ENCODE assay signal across 8 cellular contexts in the genomic region with DNA sequence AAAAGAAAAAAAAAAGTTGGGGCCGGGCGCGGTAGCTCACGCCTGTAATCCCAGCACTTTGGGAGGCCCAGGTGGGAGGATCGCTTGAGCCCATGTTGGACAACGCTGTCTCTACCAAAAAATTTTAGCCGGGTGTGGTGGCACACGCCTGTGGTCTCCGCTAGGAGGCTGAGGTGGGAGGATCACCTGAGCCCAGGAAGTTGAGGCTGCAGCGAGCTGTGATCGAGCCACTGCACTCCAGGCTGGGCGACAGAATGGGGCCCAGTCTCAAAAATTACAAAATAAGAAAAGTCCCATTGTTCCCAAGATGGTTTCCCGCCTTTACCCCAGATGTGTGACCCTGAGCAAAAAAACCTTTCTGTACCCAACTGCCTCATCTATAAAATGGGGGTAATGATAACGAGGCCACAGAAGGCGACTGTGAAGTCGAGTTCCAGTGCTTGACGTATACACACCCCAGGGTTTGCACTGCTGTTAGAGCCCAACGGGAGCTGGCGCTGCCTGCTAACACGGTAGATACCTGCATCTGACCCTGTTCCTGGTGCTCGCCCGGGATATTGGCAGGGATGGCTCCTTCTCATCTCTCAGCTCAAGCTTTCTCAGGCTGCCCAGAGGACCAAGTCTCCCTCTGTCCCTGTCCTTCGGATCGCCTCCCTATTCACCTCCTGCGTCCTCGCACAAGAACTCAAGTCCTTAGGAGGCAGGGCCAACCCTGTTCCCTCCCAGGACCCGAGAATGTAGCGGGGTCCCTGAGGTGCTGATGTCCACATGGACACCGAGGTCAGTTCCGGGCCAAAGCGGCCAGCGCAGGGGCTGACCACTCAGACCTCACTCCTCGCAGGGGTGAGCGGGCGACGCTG. TPM values are rescaled to one million over a fixed set of nuclear protein-coding genes. Genes with fewer than 3 reads are reported as not detected.
DNase-seq lines count a peak whose midpoint lies in the region; ATAC-seq and TF ChIP-seq lines count a peak whose summit lies in the region.

No MANE protein-coding gene starts in this region.

- H3K36me3 Mint-ChIP-seq in endodermal cell (ENCODE audit: low read depth) = peaks cover 28% of the 10 kb centered on the region
- H3K36me3 Mint-ChIP-seq in neural crest cell (ENCODE audit: low read depth) = peaks cover 2% of the 10 kb centered on the region

- no peak for DNase-seq in cardiac muscle cell (ENCODE audit: low read depth in 1 of 2, low spot score in 1 of 2)
- no peak for DNase-seq in Right ventricle myocardium inferior (ENCODE audit: missing footprints)
- peak; percentile 45 for DNase-seq in RPMI8226
- peak; percentile 66 for DNase-seq in endodermal cell
- no peak for DNase-seq in neural crest cell (ENCODE audit: low read depth, low spot score)
- DNase-seq in SW480 (ENCODE audit: low spot score) = no peak
- no peak for DNase-seq in ureter (ENCODE audit: low spot score)

- H3K27me3 ChIP-seq in cardiac muscle cell = no peaks in the 10 kb centered on the region
- H3K27me3 ChIP-seq in endodermal cell (ENCODE audit: control insufficient read depth, insufficient read depth, low read length, poor library complexity, severe bottlenecking) = no peaks in the 10 kb centered on the region

- intact Hi-C loops in Right ventricle myocardium inferior (cut with DNase I) = loop anchor here (5.0 kb wide), 1 partner anchor 34 kb away; the partner anchor contains the start of genes POLR2L and TSPAN4

- H3K27ac ChIP-seq in cardiac muscle cell (peak overlapping the region; percentile 98), endodermal cell (ENCODE audit: low read depth, low read length) (peak overlapping the region; percentile 98)

- peak overlapping the region; percentile 94 for H3K9ac ChIP-seq in endodermal cell (ENCODE audit: extremely low read depth, low read length, poor library complexity, severe bottlenecking)

- no peak for ATAC-seq in Right ventricle myocardium inferior
- ATAC-seq in HG03442 (IDR thresholded peaks at IDR 0.05; ENCODE audit: unreplicated experiment) = no peak

- H3K27me3 Mint-ChIP-seq in endodermal cell (ENCODE audit: insufficient read depth) (no peaks in the 10 kb centered on the region), neural crest cell (ENCODE audit: low read depth) (no peaks in the 10 kb centered on the region)

- H3K27ac Mint-ChIP-seq in endodermal cell = peak overlapping the region; percentile 99
- H3K27ac Mint-ChIP-seq in neural crest cell (ENCODE audit: unreplicated experiment) = peak overlapping the region; percentile 98

- H3K36me3 ChIP-seq in cardiac muscle cell (peaks cover 17% of the 10 kb centered on the region), endodermal cell (ENCODE audit: control insufficient read depth, insufficient read depth, low read length) (peaks cover 26% of the 10 kb centered on the region)

- H3K4me1 Mint-ChIP-seq in endodermal cell (peaks cover 17% of the 10 kb centered on the region), neural crest cell (peaks cover 27% of the 10 kb centered on the region)

- no peaks in the 10 kb centered on the region for H3K9me3 Mint-ChIP-seq in endodermal cell
- H3K9me3 Mint-ChIP-seq in neural crest cell = no peaks in the 10 kb centered on the region

- peak overlapping the region; percentile 85 for H3K4me3 Mint-ChIP-seq in endodermal cell
- H3K4me3 Mint-ChIP-seq in neural crest cell = peak overlapping the region; percentile 97

- TF ChIP-seq CTCF in cardiac muscle cell (IDR thresholded peaks at IDR 0.05; ENCODE audit: low read depth, low read length) (no peak), endodermal cell (conservative IDR thresholded peaks at IDR 0.05) (no peak), neural crest cell (conservative IDR thresholded peaks at IDR 0.05) (no peak)

- H3K4me3 ChIP-seq in cardiac muscle cell = peak overlapping the region; percentile 93
- H3K4me3 ChIP-seq in endodermal cell (ENCODE audit: low read length) = peak overlapping the region; percentile 89

- H3K4me1 ChIP-seq in cardiac muscle cell (ENCODE audit: low read depth) (peaks cover 12% of the 10 kb centered on the region), endodermal cell (ENCODE audit: control insufficient read depth, insufficient read depth, low read length) (no peaks in the 10 kb centered on the region)

- 37 to 46% methylated on average over 27 to 36 of the region's 36 CpGs for WGBS in endodermal cell (ENCODE audit: insufficient coverage in 1 of 2, insufficient read length in 1 of 2), 2 experiments

- no peaks in the 10 kb centered on the region for H3K9me3 ChIP-seq in cardiac muscle cell (ENCODE audit: low read depth)
- H3K9me3 ChIP-seq in endodermal cell (ENCODE audit: control insufficient read depth, low read length) = no peaks in the 10 kb centered on the region

RNA-seq across cellular contexts. Expression of gene RPLP2, which starts 1.1 kb away (rescaled TPM):
- total RNA-seq in cardiac muscle cell = 523 and 1,109 TPM in 2 replicates
- polyA plus RNA-seq in cardiac muscle cell = 496 and 502 TPM in 2 replicates
- 1,110 TPM for total RNA-seq in Right ventricle myocardium inferior
- total RNA-seq in endodermal cell = 1,000 to 10,000 TPM; 1,966 to 2,020 TPM
- 1,769 TPM for polyA plus RNA-seq in endodermal cell (2013, experiment 1 of 2)
- 1,602 TPM for polyA plus RNA-seq in endodermal cell (2013, experiment 2 of 2)
- 1,810 and 1,830 TPM in 2 replicates for total RNA-seq in neural crest cell
- total RNA-seq in ureter = 2,024 TPM

RNA-seq across cellular contexts. Expression of gene PIDD1, which starts 3.6 kb away (rescaled TPM):
- total RNA-seq in cardiac muscle cell (24.0 and 36.8 TPM in 2 replicates), Right ventricle myocardium inferior (7.2 TPM), endodermal cell (10 to 100 TPM; 39.9 to 48.8 TPM), neural crest cell (30.7 and 37.9 TPM in 2 replicates), ureter (20.6 TPM)
- polyA plus RNA-seq in cardiac muscle cell = 33.4 and 40.2 TPM in 2 replicates
- polyA plus RNA-seq in endodermal cell (2013, experiment 1 of 2) = 34.3 TPM
- 24.6 TPM for polyA plus RNA-seq in endodermal cell (2013, experiment 2 of 2)

RNA-seq across cellular contexts. Expression of gene PNPLA2, which starts 10.1 kb away (rescaled TPM):
- total RNA-seq in cardiac muscle cell = 59.9 and 99.9 TPM in 2 replicates
- 81.6 and 91.1 TPM in 2 replicates for polyA plus RNA-seq in cardiac muscle cell
- total RNA-seq in Right ventricle myocardium inferior = 321 TPM
- 10 to 100 TPM; 77.0 to 77.6 TPM for total RNA-seq in endodermal cell
- 35.9 TPM for polyA plus RNA-seq in endodermal cell (2013, experiment 1 of 2)
- 30.1 TPM for polyA plus RNA-seq in endodermal cell (2013, experiment 2 of 2)
- total RNA-seq in neural crest cell = 27.0 and 34.5 TPM in 2 replicates
- total RNA-seq in ureter = 118 TPM

RNA-seq across cellular contexts. Expression of gene SLC25A22, which starts 10.6 kb away (rescaled TPM):
- total RNA-seq in cardiac muscle cell (17.6 and 34.7 TPM in 2 replicates), Right ventricle myocardium inferior (2.6 TPM), endodermal cell (10 to 100 TPM; 46.5 to 56.2 TPM), neural crest cell (53.4 and 54.6 TPM in 2 replicates), ureter (28.4 TPM)
- polyA plus RNA-seq in cardiac muscle cell = 18.9 and 21.2 TPM in 2 replicates
- polyA plus RNA-seq in endodermal cell (2013, experiment 1 of 2) = 32.4 TPM
- polyA plus RNA-seq in endodermal cell (2013, experiment 2 of 2) = 28.6 TPM

RNA-seq across cellular contexts. Expression of gene CEND1, which starts 18.8 kb away (rescaled TPM):
- total RNA-seq in cardiac muscle cell (1.6 and 7.6 TPM in 2 replicates), Right ventricle myocardium inferior (not detected), endodermal cell (not detected), neural crest cell (1.0 and 1.2 TPM in 2 replicates), ureter (0.23 TPM)
- polyA plus RNA-seq in cardiac muscle cell = 1.7 and 8.2 TPM in 2 replicates
- polyA plus RNA-seq in endodermal cell (2013, experiment 1 of 2) = 1.1 TPM
- polyA plus RNA-seq in endodermal cell (2013, experiment 2 of 2) = 0.87 TPM

Comparison
In these comparisons a context has a peak if more than half of its experiments do, and no peak if none do; other contexts are left out.
1. DNase-seq: peak in RPMI8226 (single experiment) and endodermal cell (single experiment); none in cardiac muscle cell (0 of 2), Right ventricle myocardium inferior (single experiment), neural crest cell (single experiment), SW480 (single experiment) and ureter (single experiment).